In genomic region chr16:425740-426114, GRCh38 we compare ENCODE assay signal across 1 cellular context.
TF ChIP-seq lines count a peak whose summit lies in the region.

No MANE protein-coding gene starts in this region.

TF ChIP-seq in GM12878, 131 proteins besides CTCF, POLR2A, EP300 and RAD21:
- TF ChIP-seq NRF1 (conservative IDR thresholded peaks at IDR 0.05; ENCODE audit: low read depth, low read length) (no peak), YY1 (IDR thresholded peaks at IDR 0.05; ENCODE audit: low read depth, low read length) (peak; percentile 41; the same call in 1 of the 2 replicates), IRF3 (IDR thresholded peaks at IDR 0.05) (no peak)
